15 cellular contexts compared by ENCODE assay signal in genomic region chr17:67638871-67639270, GRCh38.
"Had no signal": no experiment of that assay in that cellular context is flagged by ENCODE, and none has a peak within 500 bp of the region (broad histone marks: within the 10 kb centered on the region; RNA-seq: fewer than 3 reads in every experiment).

No MANE protein-coding gene starts in this region.

- H3K27ac ChIP-seq: colonic mucosa, tibial artery had no signal

- DNase-seq: activated CD4-positive, alpha-beta T cell treated with anti-CD3 and anti-CD28 coated beads, Interleukin-2, amount 50 U/mL, for 48 hours; activated CD4-positive, CD25-positive, alpha-beta regulatory T cell treated with anti-CD3 and anti-CD28 coated beads, Interleukin-2, amount 50 U/mL, for 72 hours; caudate nucleus; colonic mucosa; effector CD4-positive, alpha-beta T cell; immature natural killer cell; left colon; mammary epithelial cell; mucosa of descending colon; nephron progenitor cell; retina; SW 1271; tibial artery had no signal

- H3K9me3 Mint-ChIP-seq: immature natural killer cell; nephron progenitor cell; T-helper 2 cell treated with Interferon-gamma antibody and Interleukin-4, amounts not matched to agents 5 μg/mL and 100 μg/mL, for 36 hours had no signal

- H3K4me3 Mint-ChIP-seq: nephron progenitor cell; T-helper 2 cell treated with Interferon-gamma antibody and Interleukin-4, amounts not matched to agents 5 μg/mL and 100 μg/mL, for 36 hours had no signal

- H3K36me3 ChIP-seq: colonic mucosa, tibial artery, vagina had no signal

- H3K9me3 ChIP-seq: colonic mucosa, mucosa of descending colon, tibial artery, vagina had no signal

- H3K4me3 ChIP-seq: colonic mucosa, mucosa of descending colon, tibial artery, vagina had no signal

- H3K4me1 ChIP-seq: colonic mucosa had no signal

- H3K27me3 ChIP-seq: colonic mucosa, tibial artery, vagina had no signal

- ATAC-seq: left colon had no signal

- H3K27ac Mint-ChIP-seq: nephron progenitor cell; T-helper 2 cell treated with Interferon-gamma antibody and Interleukin-4, amounts not matched to agents 5 μg/mL and 100 μg/mL, for 36 hours had no signal
